In genomic region chr14:91400696-91401095, GRCh38 we compare ENCODE assay signal across 11 cellular contexts. TPM values are rescaled to one million over a fixed set of nuclear protein-coding genes. Genes with fewer than 3 reads are reported as not detected.
A peak's percentile ranks its signal among the peaks of the same experiment; 100 is the strongest.
DNase-seq lines count a peak whose midpoint lies in the region; ATAC-seq and TF ChIP-seq lines count a peak whose summit lies in the region.
"Had no signal": no experiment of that assay in that cellular context is flagged by ENCODE, and none has a peak within 500 bp of the region (broad histone marks: within the 10 kb centered on the region; RNA-seq: fewer than 3 reads in every experiment).

No MANE protein-coding gene starts in this region.

- H3K4me3 Mint-ChIP-seq in activated T-cell treated with anti-CD3 and anti-CD28 coated beads, Interleukin-2, amount 50 U/mL, for 4 hours: peak overlapping the region; percentile 98
- peak overlapping the region; percentile 98 for H3K4me3 Mint-ChIP-seq in T-helper 17 cell
- H3K4me3 Mint-ChIP-seq: neural crest cell had no signal

- no peak for DNase-seq in activated T-cell treated with anti-CD3 and anti-CD28 coated beads, Interleukin-2, amount 50 U/mL, for 4 hours
- no peak for DNase-seq in activated T-cell treated with anti-CD3 and anti-CD28 coated beads, Interleukin-2, amount 50 U/mL, for 1 hour
- DNase-seq in T-helper 17 cell (no peak), esophagus squamous epithelium (lab: John Stamatoyannopoulos, UW) (no peak), spleen (no peak)
- no peak for DNase-seq in activated effector memory CD4-positive, alpha-beta T cell treated with anti-CD3 and anti-CD28 coated beads, Interleukin-2, amount 50 U/mL, for 16 hours
- DNase-seq: NCI-H2171, SIG-M5 had no signal

- H3K27me3 ChIP-seq in esophagus squamous epithelium (no peaks in the 10 kb centered on the region), spleen (replicated peaks in 1 of 7) (no peaks in the 10 kb centered on the region)

- no peak for ATAC-seq in activated T-cell treated with anti-CD3 and anti-CD28 coated beads, Interleukin-2, amount 50 U/mL, for 4 hours
- ATAC-seq in T-helper 17 cell (no peak), HG03095 (IDR thresholded peaks at IDR 0.05; ENCODE audit: unreplicated experiment) (no peak), GM19328 (IDR thresholded peaks at IDR 0.05; ENCODE audit: unreplicated experiment) (no peak)

- peak overlapping the region in 3 of 4 donors; percentile 79 to 89 (median 89) for H3K27ac ChIP-seq in esophagus squamous epithelium
- peak overlapping the region; percentile 55 to 86 (median 76) for H3K27ac ChIP-seq in spleen

- peaks cover 36 to 84% (median 56%) of the 10 kb centered on the region in 3 donors for H3K4me1 ChIP-seq in esophagus squamous epithelium
- H3K4me1 ChIP-seq in spleen: peaks cover 73 to 100% (median 95%) of the 10 kb centered on the region in 6 donors

- H3K4me1 Mint-ChIP-seq in activated T-cell treated with anti-CD3 and anti-CD28 coated beads, Interleukin-2, amount 50 U/mL, for 4 hours (ENCODE audit: low read depth): peaks cover 94% of the 10 kb centered on the region
- peaks cover 77% of the 10 kb centered on the region for H3K4me1 Mint-ChIP-seq in T-helper 17 cell

- TF ChIP-seq CTCF in esophagus squamous epithelium (IDR thresholded peaks at IDR 0.05) (no peak), spleen (IDR thresholded peaks at IDR 0.05 in 8 of 11, conservative IDR thresholded peaks at IDR 0.05 in 3 of 11) (no peak)

- peaks cover 7% of the 10 kb centered on the region for H3K36me3 Mint-ChIP-seq in activated T-cell treated with anti-CD3 and anti-CD28 coated beads, Interleukin-2, amount 50 U/mL, for 4 hours (ENCODE audit: insufficient read depth)
- peaks cover 5% of the 10 kb centered on the region for H3K36me3 Mint-ChIP-seq in T-helper 17 cell (ENCODE audit: low read depth)

- WGBS in esophagus squamous epithelium, 2 donors: 23 to 50% methylated on average over 1 of the region's 1 CpG
- 62 to 76% (median 68%) methylated on average over 1 of the region's 1 CpG for WGBS in spleen, 5 donors

- no peaks in the 10 kb centered on the region for H3K27me3 Mint-ChIP-seq in activated T-cell treated with anti-CD3 and anti-CD28 coated beads, Interleukin-2, amount 50 U/mL, for 4 hours (ENCODE audit: low read depth)
- no peaks in the 10 kb centered on the region for H3K27me3 Mint-ChIP-seq in T-helper 17 cell

- peak overlapping the region; percentile 99 for H3K27ac Mint-ChIP-seq in T-helper 17 cell

- H3K9me3 ChIP-seq in T-helper 17 cell (ENCODE audit: control insufficient read depth, low read length, poor library complexity, severe bottlenecking): no peaks in the 10 kb centered on the region
- no peaks in the 10 kb centered on the region for H3K9me3 ChIP-seq in esophagus squamous epithelium
- no peaks in the 10 kb centered on the region for H3K9me3 ChIP-seq in spleen

- no peak overlapping the region for H3K4me3 ChIP-seq in esophagus squamous epithelium
- peak overlapping the region in 5 of 8 donors; percentile 47 to 70 (median 49) for H3K4me3 ChIP-seq in spleen

- H3K36me3 ChIP-seq in esophagus squamous epithelium (no peaks in the 10 kb centered on the region), spleen (peaks cover 0 to 17% (median 0%) of the 10 kb centered on the region in 6 donors)

- no peaks in the 10 kb centered on the region for H3K9me3 Mint-ChIP-seq in activated T-cell treated with anti-CD3 and anti-CD28 coated beads, Interleukin-2, amount 50 U/mL, for 4 hours
- H3K9me3 Mint-ChIP-seq: neural crest cell had no signal

- intact Hi-C loops in esophagus squamous epithelium (cut with DNase I) (no loop called here), spleen (cut with DNase I; ENCODE audit: low total_unique reads) (no loop called here)

- TF ChIP-seq POLR2A in esophagus squamous epithelium (IDR thresholded peaks at IDR 0.05) (no peak), spleen (IDR thresholded peaks at IDR 0.05) (no peak)

RNA-seq across cellular contexts. Expression of gene CCDC88C, which starts 16.9 kb away (rescaled TPM):
- 10 to 100 TPM; 50.3 to 60.2 (median 58.2) TPM for total RNA-seq in activated T-cell treated with anti-CD3 and anti-CD28 coated beads, Interleukin-2, amount 50 U/mL, for 4 hours
- total RNA-seq in T-helper 17 cell (100 to 1,000 TPM; 333 to 339 TPM), esophagus squamous epithelium (10 to 100 TPM; 23.2 to 31.5 (median 29.9) TPM), spleen (100 to 1,000 TPM in 6 of 7 donors, 10 to 100 TPM in 1; 96.4 to 136 (median 107) TPM)
- 10 to 100 TPM; 23.2 to 38.4 (median 29.8) TPM for polyA plus RNA-seq in spleen

Comparison
In these comparisons a context has a peak if more than half of its experiments do, and no peak if none do; other contexts are left out.
1. H3K4me3 ChIP-seq: peak in spleen (5 of 8); none in esophagus squamous epithelium (0 of 4).